Comparison of ENCODE assay signal across 11 cellular contexts in genomic region chr2:233062447-233062842, GRCh38. TPM values are rescaled to one million over a fixed set of nuclear protein-coding genes. Genes with fewer than 3 reads are reported as not detected.
A peak's percentile ranks its signal among the peaks of the same experiment; 100 is the strongest.
DNase-seq lines count a peak whose midpoint lies in the region; ATAC-seq, FAIRE-seq and TF ChIP-seq lines count a peak whose summit lies in the region.
"Had no signal": no experiment of that assay in that cellular context is flagged by ENCODE, and none has a peak within 500 bp of the region (broad histone marks: within the 10 kb centered on the region; RNA-seq: fewer than 3 reads in every experiment).

No MANE protein-coding gene starts in this region.

- H3K27ac Mint-ChIP-seq in activated naive CD4-positive, alpha-beta T cell treated with anti-CD3 and anti-CD28 coated beads, Interleukin-2, amount 10 ng/mL, durations not matched to agents 7 days and 5 days = peak overlapping the region; percentile 85

- CTCF ChIA-PET in activated naive CD4-positive, alpha-beta T cell treated with anti-CD3 and anti-CD28 coated beads, Interleukin-2, amount 10 ng/mL, durations not matched to agents 7 days and 5 days (lab: Charles Lee) = interaction anchor here (1.0 to 3.9 kb wide), 2 partner anchors 19 to 188 kb away, joined by 3 to 55 read pairs; no protein-coding TSS in a partner anchor
- CTCF ChIA-PET in GM12878 (lab: Yijun Ruan, JAX) = interaction anchor here (0.7 to 6.2 kb wide), 4 partner anchors 8 to 374 kb away, joined by 3 to 68 read pairs (median 25); no protein-coding TSS in a partner anchor

- no peak for TF ChIP-seq RAD21 in GM12878 (IDR thresholded peaks at IDR 0.05; ENCODE audit: insufficient read depth, low read depth, low read length)

- no peak for FAIRE-seq in GM12878 (lab: Jason Lieb, UNC)
- FAIRE-seq: colon had no signal

- H3K9me3 ChIP-seq in GM12878 (replicated peaks; ENCODE audit: control insufficient read depth, insufficient read depth, low read length) = peaks cover 3% of the 10 kb centered on the region; the same call in 2 of the 3 replicates
- no peaks in the 10 kb centered on the region for H3K9me3 ChIP-seq in mononuclear cell (ENCODE audit: low read depth, low read length)
- H3K9me3 ChIP-seq in upper lobe of left lung = no peaks in the 10 kb centered on the region
- no peaks in the 10 kb centered on the region for H3K9me3 ChIP-seq in SJCRH30 (replicated peaks)

- peaks cover 4 to 19% of the 10 kb centered on the region in 2 experiments for H3K36me3 ChIP-seq in GM12878 (ENCODE audit: control insufficient read depth in 2 of 2, insufficient read depth in 2 of 2, low read length in 1 of 2)
- no peaks in the 10 kb centered on the region for H3K36me3 ChIP-seq in upper lobe of left lung
- no peaks in the 10 kb centered on the region for H3K36me3 ChIP-seq in SJCRH30

- no peaks in the 10 kb centered on the region for H3K9me3 Mint-ChIP-seq in activated naive CD4-positive, alpha-beta T cell treated with anti-CD3 and anti-CD28 coated beads, Interleukin-2, amount 10 ng/mL, durations not matched to agents 7 days and 5 days

- peaks cover 58% of the 10 kb centered on the region for H3K4me1 Mint-ChIP-seq in activated naive CD4-positive, alpha-beta T cell treated with anti-CD3 and anti-CD28 coated beads, Interleukin-2, amount 10 ng/mL, durations not matched to agents 7 days and 5 days

- in situ Hi-C loops in GM12878 (cut with MboI) = no loop called here

- intact Hi-C loops in GM12878 (cut with micrococcal nuclease; ENCODE audit: unreplicated experiment) = loop anchor here (5.0 kb wide), 1 partner anchor 790 kb away; the partner anchor contains the start of gene HJURP

- ATAC-seq in GM12878 (peak; percentile 1), upper lobe of left lung (ENCODE audit: low FRiP score in 2 of 2) (no peak), HG03571 (IDR thresholded peaks at IDR 0.05; ENCODE audit: unreplicated experiment) (no peak), GM21528 (IDR thresholded peaks at IDR 0.05; ENCODE audit: low FRiP score, unreplicated experiment) (no peak)

- BruUV-seq in GM12878 (replicated peaks; lab: Mats Ljungman, UMichigan) = no TSS peak

- H3K36me3 Mint-ChIP-seq in activated naive CD4-positive, alpha-beta T cell treated with anti-CD3 and anti-CD28 coated beads, Interleukin-2, amount 10 ng/mL, durations not matched to agents 7 days and 5 days = peaks cover 52% of the 10 kb centered on the region

- H3K4me2 ChIP-seq in GM12878 (ENCODE audit: control insufficient read depth, insufficient read depth) = peak overlapping the region; percentile 98
- H3K4me2 ChIP-seq: smooth muscle cell had no signal

- peaks cover 76% of the 10 kb centered on the region for H3K79me2 ChIP-seq in GM12878 (ENCODE audit: control insufficient read depth, insufficient read depth, low read length)

- RAD21 ChIA-PET in GM12878 (lab: Charles Lee; ENCODE audit: unreplicated experiment) = interaction anchor here (0.6 to 13.5 kb wide), 5 partner anchors 9 to 80 kb away, joined by 3 to 361 read pairs (median 11); no protein-coding TSS in a partner anchor

- peaks cover 3% of the 10 kb centered on the region; the same call in 1 of the 2 replicates for H4K20me1 ChIP-seq in GM12878 (ENCODE audit: control insufficient read depth, insufficient read depth)

- H3K27me3 Mint-ChIP-seq in activated naive CD4-positive, alpha-beta T cell treated with anti-CD3 and anti-CD28 coated beads, Interleukin-2, amount 10 ng/mL, durations not matched to agents 7 days and 5 days = no peaks in the 10 kb centered on the region

- 4% methylated on average over 4 of the region's 4 CpGs for WGBS in GM12878 (ENCODE audit: insufficient coverage, insufficient replicate concordance, low lambda C conversion rate, missing lambda C conversion rate)
- WGBS in upper lobe of left lung, 2 donors = 49% methylated on average over 2 to 4 of the region's 4 CpGs

- H3K27me3 ChIP-seq in GM12878 (replicated peaks in 1 of 2; ENCODE audit: control insufficient read depth in 2 of 2, insufficient read depth in 2 of 2, low read length in 1 of 2) (no peaks in the 10 kb centered on the region), mononuclear cell (ENCODE audit: insufficient read depth, low read length) (no peaks in the 10 kb centered on the region), upper lobe of left lung (no peaks in the 10 kb centered on the region), SJCRH30 (no peaks in the 10 kb centered on the region)

- H3K4me1 ChIP-seq in GM12878 (ENCODE audit: control insufficient read depth, insufficient read depth, low read length) (peaks cover 48% of the 10 kb centered on the region), mononuclear cell (ENCODE audit: insufficient read depth, low read length) (peaks cover 68% of the 10 kb centered on the region), upper lobe of left lung (peaks cover 55 to 73% (median 58%) of the 10 kb centered on the region in 4 donors), SJCRH30 (peaks cover 10% of the 10 kb centered on the region; the same call in 1 of the 2 replicates)

- TF ChIP-seq CTCF in GM12878 (IDR thresholded peaks at IDR 0.05 in 2 of 3, conservative IDR thresholded peaks at IDR 0.05 in 1 of 3; ENCODE audit: control insufficient read depth in 2 of 3, extremely low read depth in 1 of 3, insufficient read depth in 1 of 3, low read depth in 3 of 3, low read length in 3 of 3) (no peak), upper lobe of left lung (IDR thresholded peaks at IDR 0.05) (no peak)

- TF ChIP-seq POLR2A in GM12878 (IDR thresholded peaks at IDR 0.05; ENCODE audit: low read depth, low read length) (0 out of 2 replicates have a peak, but pooled peaks have one; percentile 3), upper lobe of left lung (IDR thresholded peaks at IDR 0.05) (no peak)

- no peak for TF ChIP-seq EP300 in GM12878 (IDR thresholded peaks at IDR 0.05; ENCODE audit: borderline replicate concordance in 1 of 2, control insufficient read depth in 1 of 2, low read depth in 2 of 2, low read length in 2 of 2)
- no peak for TF ChIP-seq EP300 in upper lobe of left lung (IDR thresholded peaks at IDR 0.05)

- H3K27ac ChIP-seq in GM12878 (ENCODE audit: control insufficient read depth, insufficient read depth) = peak overlapping the region; percentile 93
- H3K27ac ChIP-seq in upper lobe of left lung = peak overlapping the region; percentile 87 to 94 (median 90)
- H3K27ac ChIP-seq in SJCRH30 = no peak overlapping the region

- POLR2A ChIA-PET in GM12878 (lab: Charles Lee) = interaction anchor here (1.1 to 9.6 kb wide), 6 partner anchors 8 to 162 kb away, joined by 3 to 271 read pairs (median 19); no protein-coding TSS in a partner anchor

- H3K9ac ChIP-seq in GM12878 (ENCODE audit: control insufficient read depth, insufficient read depth, low read length) = peak overlapping the region; percentile 91

- peak; percentile 28 for DNase-seq in activated naive CD4-positive, alpha-beta T cell treated with anti-CD3 and anti-CD28 coated beads, Interleukin-2, amount 10 ng/mL, durations not matched to agents 7 days and 5 days
- no peak for DNase-seq in activated naive CD4-positive, alpha-beta T cell (lab: John Stamatoyannopoulos, UW)
- DNase-seq in GM12878 (ENCODE audit: low read depth, low spot score) = no peak
- DNase-seq in upper lobe of left lung = no peak
- no peak for DNase-seq in SJCRH30

- SMC1A ChIA-PET in GM12878 (lab: Charles Lee; ENCODE audit: uncharacterized antibody, unreplicated experiment) = interaction anchor here (3.0 to 13.6 kb wide), 3 partner anchors 19 to 188 kb away, joined by 29 to 351 read pairs (median 65); partner anchors contain the start of gene ATG16L1

- H3K4me3 ChIP-seq in GM12878 = peak overlapping the region; percentile 94
- H3K4me3 ChIP-seq in mononuclear cell (ENCODE audit: low read length) = peak overlapping the region; percentile 97
- H3K4me3 ChIP-seq in upper lobe of left lung = peak overlapping the region in 3 of 4 donors; percentile 47 to 61 (median 56)
- H3K4me3 ChIP-seq in SJCRH30 = no peak overlapping the region
- H3K4me3 ChIP-seq: smooth muscle cell had no signal

- no peak overlapping the region for H2AFZ ChIP-seq in GM12878 (ENCODE audit: control insufficient read depth, low read depth, low read length)

- peak overlapping the region; percentile 98 for H3K4me3 Mint-ChIP-seq in activated naive CD4-positive, alpha-beta T cell treated with anti-CD3 and anti-CD28 coated beads, Interleukin-2, amount 10 ng/mL, durations not matched to agents 7 days and 5 days

RNA-seq across cellular contexts. Expression of gene INPP5D, which starts 2.3 kb away (rescaled TPM):
- 345 and 366 TPM in 2 replicates for total RNA-seq in GM12878 (2013; cell fraction: nucleolus; rRNA removed)
- total RNA-seq in GM12878 (2014; rRNA removed) = 66.2 and 89.5 TPM in 2 replicates
- 64.9 and 74.6 TPM in 2 replicates for total RNA-seq in GM12878 (2014; rRNA removed; fragmentation: Illumina TruSeq; extraction: Trizol)
- 126 and 139 TPM in 2 replicates for total RNA-seq in GM12878 (2021)
- polyA plus RNA-seq in GM12878 (2011; ENCODE audit: low read depth) = 51.0 TPM
- polyA plus RNA-seq in GM12878 (2011; rRNA removed) = 24.3 and 43.0 TPM in 2 replicates
- polyA plus RNA-seq in GM12878 (2011; cell fraction: cytosol; rRNA removed) = 39.4 and 45.6 TPM in 2 replicates
- polyA plus RNA-seq in GM12878 (2011; cell fraction: nucleus; rRNA removed) = 143 and 184 TPM in 2 replicates
- polyA plus RNA-seq in GM12878 (2012) = 79.5 and 83.6 TPM in 2 replicates
- 78.1 and 101 TPM in 2 replicates for polyA plus RNA-seq in GM12878 (2014; fragmentation: Illumina TruSeq; extraction: Trizol)
- polyA plus RNA-seq in GM12878 (2014; fragmentation: Nextera tagmentation; extraction: Ambion mirVana) = 10 to 100 TPM; 11.8 to 19.4 TPM
- 88.1 and 102 TPM in 2 replicates for polyA plus RNA-seq in GM12878 (2014; rRNA removed)
- 100 to 1,000 TPM; 101 to 104 TPM for polyA plus RNA-seq in GM12878 (2016; fragmentation: Nextera tagmentation; extraction: Ambion mirVana)
- polyA minus RNA-seq in GM12878 (2011; rRNA and poly(A)+ RNA removed) = 142 and 157 TPM in 2 replicates
- polyA minus RNA-seq in GM12878 (2011; cell fraction: cytosol; rRNA and poly(A)+ RNA removed) = 40.2 and 55.8 TPM in 2 replicates
- 114 and 175 TPM in 2 replicates for polyA minus RNA-seq in GM12878 (2011; cell fraction: nucleus; rRNA and poly(A)+ RNA removed)
- total RNA-seq in mononuclear cell = 122 TPM
- total RNA-seq in upper lobe of left lung = 100 to 1,000 TPM in 1 of 6 donors, 10 to 100 TPM in 5; 17.6 to 243 (median 31.7) TPM
- 0.47 and 0.68 TPM in 2 replicates for total RNA-seq in SJCRH30 (2014; rRNA removed; shearing (Covaris generic))

RNA-seq across cellular contexts. Expression of gene NEU2, which starts 30.0 kb away (rescaled TPM):
- not detected in 2 replicates for total RNA-seq in GM12878 (2013; cell fraction: nucleolus; rRNA removed)
- total RNA-seq in GM12878 (2014; rRNA removed) = not detected in 2 replicates
- total RNA-seq in GM12878 (2014; rRNA removed; fragmentation: Illumina TruSeq; extraction: Trizol) = not detected in 2 replicates
- not detected in 2 replicates for total RNA-seq in GM12878 (2021)
- polyA plus RNA-seq in GM12878 (2011; ENCODE audit: low read depth) = not detected
- not detected in 2 replicates for polyA plus RNA-seq in GM12878 (2011; rRNA removed)
- not detected in 2 replicates for polyA plus RNA-seq in GM12878 (2011; cell fraction: cytosol; rRNA removed)
- polyA plus RNA-seq in GM12878 (2011; cell fraction: nucleus; rRNA removed) = not detected in 2 replicates
- polyA plus RNA-seq in GM12878 (2012) = not detected in 2 replicates
- not detected in 2 replicates for polyA plus RNA-seq in GM12878 (2014; fragmentation: Illumina TruSeq; extraction: Trizol)
- not detected for polyA plus RNA-seq in GM12878 (2014; fragmentation: Nextera tagmentation; extraction: Ambion mirVana)
- polyA plus RNA-seq in GM12878 (2014; rRNA removed) = not detected in 2 replicates
- polyA plus RNA-seq in GM12878 (2016; fragmentation: Nextera tagmentation; extraction: Ambion mirVana) = not detected
- not detected in 2 replicates for polyA minus RNA-seq in GM12878 (2011; rRNA and poly(A)+ RNA removed)
- not detected in 2 replicates for polyA minus RNA-seq in GM12878 (2011; cell fraction: cytosol; rRNA and poly(A)+ RNA removed)
- not detected in 2 replicates for polyA minus RNA-seq in GM12878 (2011; cell fraction: nucleus; rRNA and poly(A)+ RNA removed)
- total RNA-seq in mononuclear cell = not detected
- not detected for total RNA-seq in upper lobe of left lung
- not detected in 2 replicates for total RNA-seq in SJCRH30 (2014; rRNA removed; shearing (Covaris generic))
- total RNA-seq: subcutaneous adipose tissue had no signal
- polyA plus RNA-seq: smooth muscle cell had no signal

RNA-seq across cellular contexts. Expression of gene NGEF, which starts 49.4 kb away (rescaled TPM):
- 0.47 and 1.4 TPM in 2 replicates for total RNA-seq in GM12878 (2013; cell fraction: nucleolus; rRNA removed)
- total RNA-seq in GM12878 (2014; rRNA removed) (not detected in 2 replicates), GM12878 (2014; rRNA removed; fragmentation: Illumina TruSeq; extraction: Trizol) (not detected in 2 replicates), GM12878 (2021) (not detected in 2 replicates), mononuclear cell (0.21 TPM), upper lobe of left lung (1 to 10 TPM in 2 of 6 donors, under 1 TPM in 3, not detected in 1; 0.29 to 6.3 (median 0.98) TPM)
- polyA plus RNA-seq in GM12878 (2011; ENCODE audit: low read depth) = not detected
- polyA plus RNA-seq in GM12878 (2011; rRNA removed) (0.12 TPM in 2 replicates), GM12878 (2014; fragmentation: Illumina TruSeq; extraction: Trizol) (not detected in 2 replicates), GM12878 (2014; fragmentation: Nextera tagmentation; extraction: Ambion mirVana) (not detected), GM12878 (2014; rRNA removed) (not detected in 2 replicates), GM12878 (2016; fragmentation: Nextera tagmentation; extraction: Ambion mirVana) (not detected)
- polyA plus RNA-seq in GM12878 (2011; cell fraction: cytosol; rRNA removed) = 0.12 and 0.15 TPM in 2 replicates
- polyA plus RNA-seq in GM12878 (2011; cell fraction: nucleus; rRNA removed) = 0.27 and 0.83 TPM in 2 replicates
- polyA plus RNA-seq in GM12878 (2012) = 0.25 TPM in 1 of 2 replicates, not detected in the other
- polyA minus RNA-seq in GM12878 (2011; rRNA and poly(A)+ RNA removed) = 0.10 and 1.7 TPM in 2 replicates
- polyA minus RNA-seq in GM12878 (2011; cell fraction: cytosol; rRNA and poly(A)+ RNA removed) = not detected in 2 replicates
- polyA minus RNA-seq in GM12878 (2011; cell fraction: nucleus; rRNA and poly(A)+ RNA removed) = not detected in 2 replicates
- total RNA-seq in SJCRH30 (2014; rRNA removed; shearing (Covaris generic)) = not detected in 2 replicates
- total RNA-seq: smooth muscle cell had no signal

Comparison
In these comparisons a context has a peak if more than half of its experiments do, and no peak if none do; other contexts are left out.
1. RNA of gene INPP5D, which starts 2.3 kb away (total RNA-seq): 122 TPM in mononuclear cell (single experiment), 64.9 to 366 TPM in GM12878 and 17.6 to 243 TPM in upper lobe of left lung; 0.47 to 0.68 TPM in SJCRH30; every median in the first group is over 10 times any median in the second.